ENCODE assay signal across 8 cellular contexts in the genomic region with DNA sequence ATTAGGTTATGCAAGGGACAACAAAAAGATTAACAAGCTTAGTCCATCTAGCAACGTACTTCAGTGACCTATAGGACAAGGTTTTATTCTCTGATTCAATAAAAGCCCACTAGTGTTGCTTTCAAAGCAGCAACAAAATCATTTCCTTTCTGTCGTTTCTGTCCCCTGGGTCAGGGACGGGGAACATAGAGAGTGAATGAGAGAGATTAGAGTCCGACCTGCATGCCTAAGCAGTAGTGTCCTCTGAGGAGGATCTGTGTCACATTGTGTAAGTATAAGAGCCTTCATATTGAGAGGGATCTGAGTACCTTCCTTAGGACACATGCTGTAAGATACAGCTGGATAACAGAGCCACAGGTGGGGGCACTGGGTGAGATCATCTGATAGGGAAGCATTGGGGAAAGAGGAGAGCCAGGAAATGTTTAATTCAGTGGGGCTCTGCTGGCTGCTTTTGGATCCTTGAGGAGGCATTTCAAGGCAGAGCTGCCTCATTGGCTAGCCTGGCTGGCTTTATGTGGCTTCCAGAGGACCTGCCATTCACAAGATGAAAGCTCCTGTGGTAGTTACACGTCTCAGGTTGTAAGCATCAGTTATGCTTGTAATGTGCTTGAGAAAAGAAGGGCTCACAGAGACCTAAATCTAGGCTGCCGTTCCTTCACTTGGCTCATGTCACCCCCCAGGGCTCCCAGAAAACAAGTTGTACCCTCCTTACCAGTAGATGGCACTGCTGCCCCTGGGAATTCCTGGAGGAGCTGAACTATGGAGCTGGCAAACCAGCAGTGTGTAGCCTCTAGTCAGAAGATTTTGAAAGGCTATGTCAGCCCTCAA. TPM values are rescaled to one million over a fixed set of nuclear protein-coding genes. Genes with fewer than 3 reads are reported as not detected.
A peak's percentile ranks its signal among the peaks of the same experiment; 100 is the strongest.
DNase-seq lines count a peak whose midpoint lies in the region; ATAC-seq and TF ChIP-seq lines count a peak whose summit lies in the region.

No MANE protein-coding gene starts in this region.

- no peaks in the 10 kb centered on the region for H4K20me1 ChIP-seq in IMR-90 (ENCODE audit: insufficient read depth, low read length)

- POLR2A ChIA-PET in IMR-90 (lab: Charles Lee; ENCODE audit: unreplicated experiment) = no interaction called here

- no peak overlapping the region for H3K56ac ChIP-seq in IMR-90 (ENCODE audit: extremely low read depth, insufficient read depth, low read length)

- peaks cover 43 to 59% of the 10 kb centered on the region in 2 donors for H3K27me3 Mint-ChIP-seq in stimulated activated naive B cell treated with anti-CD40 and anti-IgM and Interleukin-4, amounts not matched to agents 10 μg/mL and 1 μg/mL and 100 μg/mL, for 72 hours
- peaks cover 38 to 47% of the 10 kb centered on the region in 2 donors for H3K27me3 Mint-ChIP-seq in effector memory CD8-positive, alpha-beta T cell

- intact Hi-C loops in IMR-90 (cut with micrococcal nuclease) = loop anchor here (1.0 to 5.0 kb wide), 5 partner anchors 310 to 531 kb away; partner anchors contain the start of gene CDV3

- peak; percentile 91 for TF ChIP-seq CTCF in IMR-90 (conservative IDR thresholded peaks at IDR 0.05; ENCODE audit: low read depth, low read length)

- no peak overlapping the region for H3K4ac ChIP-seq in IMR-90 (ENCODE audit: low read depth, low read length)

- peak; percentile 54 for DNase-seq in stimulated activated CD4-positive, alpha-beta T cell treated with anti-CD3 and anti-CD28 coated beads, Interleukin-15, amount 100 ng/mL, for 24 hours
- DNase-seq in stimulated activated CD4-positive, alpha-beta T cell treated with anti-CD3 and anti-CD28 coated beads, Interleukin-4, amount 100 ng/mL, for 4 hours = no peak
- DNase-seq in IMR-90 (peak; percentile 71), NOMO-1 treated with dmso at 0.1 percent for 144 hours (lab: John Stamatoyannopoulos, UW; ENCODE audit: unreplicated experiment) (peak; percentile 58), cerebellar nuclear complex (lab: John Stamatoyannopoulos, UW) (peak; percentile 43 to 79), kidney tubule cell (ENCODE audit: low spot score) (peak; percentile 72)
- peak; percentile 15 for DNase-seq in stimulated activated naive B cell treated with anti-CD40 and anti-IgM and Interleukin-4, amounts not matched to agents 10 μg/mL and 1 μg/mL and 100 μg/mL, for 72 hours
- no peak for DNase-seq in effector memory CD8-positive, alpha-beta T cell

- BruUV-seq in IMR-90 (replicated peaks; lab: Mats Ljungman, UMichigan) = no TSS peak

- no peak overlapping the region for H2BK120ac ChIP-seq in IMR-90 (ENCODE audit: low read depth, low read length)

- H2AK5ac ChIP-seq in IMR-90 (ENCODE audit: low read depth, low read length) = no peak overlapping the region

- H3K4me3 ChIP-seq in IMR-90 (ENCODE audit: insufficient read depth, low read depth, low read length) = no peak overlapping the region

- H4K5ac ChIP-seq in IMR-90 (ENCODE audit: low read depth, low read length) = no peak overlapping the region

- H3K9ac ChIP-seq in IMR-90 (ENCODE audit: low read depth, low read length) = no peak overlapping the region

- no peaks in the 10 kb centered on the region for H3K36me3 Mint-ChIP-seq in stimulated activated naive B cell treated with anti-CD40 and anti-IgM and Interleukin-4, amounts not matched to agents 10 μg/mL and 1 μg/mL and 100 μg/mL, for 72 hours
- H3K36me3 Mint-ChIP-seq in effector memory CD8-positive, alpha-beta T cell (ENCODE audit: insufficient read depth) = no peaks in the 10 kb centered on the region

- no peak overlapping the region for H3K27ac ChIP-seq in IMR-90 (ENCODE audit: insufficient read depth, low read length)

- H3K4me1 Mint-ChIP-seq in stimulated activated naive B cell treated with anti-CD40 and anti-IgM and Interleukin-4, amounts not matched to agents 10 μg/mL and 1 μg/mL and 100 μg/mL, for 72 hours = peaks cover 6 to 11% of the 10 kb centered on the region in 2 donors
- no peaks in the 10 kb centered on the region for H3K4me1 Mint-ChIP-seq in effector memory CD8-positive, alpha-beta T cell (ENCODE audit: low read depth in 2 of 2)

- TF ChIP-seq POLR2A in IMR-90 (IDR thresholded peaks at IDR 0.05; ENCODE audit: low read depth, low read length) = no peak

- no peak overlapping the region for H3K4me2 ChIP-seq in IMR-90 (ENCODE audit: low read depth, low read length)

- H3K23ac ChIP-seq in IMR-90 (ENCODE audit: low read depth, low read length) = no peak overlapping the region

- dilution Hi-C loops in IMR-90 (cut with HindIII; ENCODE audit: low sequenced_read_pairs, unreplicated experiment) = no loop called here

- no peak overlapping the region for H3K27ac Mint-ChIP-seq in stimulated activated naive B cell treated with anti-CD40 and anti-IgM and Interleukin-4, amounts not matched to agents 10 μg/mL and 1 μg/mL and 100 μg/mL, for 72 hours
- no peak overlapping the region for H3K27ac Mint-ChIP-seq in effector memory CD8-positive, alpha-beta T cell

- no peak overlapping the region for H2BK5ac ChIP-seq in IMR-90 (ENCODE audit: low read depth, low read length, poor library complexity, severe bottlenecking)

- no peak overlapping the region for H3K4me3 Mint-ChIP-seq in stimulated activated naive B cell treated with anti-CD40 and anti-IgM and Interleukin-4, amounts not matched to agents 10 μg/mL and 1 μg/mL and 100 μg/mL, for 72 hours
- H3K4me3 Mint-ChIP-seq in effector memory CD8-positive, alpha-beta T cell = no peak overlapping the region

- no peak overlapping the region for H2BK15ac ChIP-seq in IMR-90 (ENCODE audit: low read depth, low read length)

- H4K91ac ChIP-seq in IMR-90 (ENCODE audit: insufficient read depth, low read depth, low read length) = no peak overlapping the region

- no peaks in the 10 kb centered on the region for H3K36me3 ChIP-seq in IMR-90 (ENCODE audit: control insufficient read depth, insufficient read depth, low read length)

- H3K79me1 ChIP-seq in IMR-90 (ENCODE audit: low read depth in 1 of 2, low read length in 2 of 2) = no peaks in the 10 kb centered on the region

- no peak overlapping the region for H4K8ac ChIP-seq in IMR-90 (ENCODE audit: low read depth in 2 of 2, low read length in 2 of 2)

- H3K14ac ChIP-seq in IMR-90 (replicated peaks; ENCODE audit: low read depth, low read length) = no peak overlapping the region

- CTCF ChIA-PET in IMR-90 (lab: Yijun Ruan, JAX) = interaction anchor here (0.6 to 2.2 kb wide), 21 partner anchors 8 to 479 kb away, joined by 3 to 23 read pairs (median 4); no protein-coding TSS in a partner anchor

- no peak overlapping the region for H3K18ac ChIP-seq in IMR-90 (ENCODE audit: low read depth, low read length)

- no peaks in the 10 kb centered on the region for H3K4me1 ChIP-seq in IMR-90 (ENCODE audit: control insufficient read depth, insufficient read depth, low read length)

- in situ Hi-C loops in IMR-90 (cut with MboI; ENCODE audit: low sequenced_read_pairs) = loop anchor here (5.0 to 25.0 kb wide), 3 partner anchors 304 to 384 kb away; no protein-coding TSS in a partner anchor

- H2AFZ ChIP-seq in IMR-90 (replicated peaks; ENCODE audit: low read length, poor library complexity) = peak overlapping the region; percentile 56

- H3K9me3 ChIP-seq in IMR-90 (ENCODE audit: control insufficient read depth, insufficient read depth, low read length) = no peaks in the 10 kb centered on the region

- peaks cover 0 to 1% of the 10 kb centered on the region in 2 donors for H3K9me3 Mint-ChIP-seq in stimulated activated naive B cell treated with anti-CD40 and anti-IgM and Interleukin-4, amounts not matched to agents 10 μg/mL and 1 μg/mL and 100 μg/mL, for 72 hours
- H3K9me3 Mint-ChIP-seq in effector memory CD8-positive, alpha-beta T cell = no peaks in the 10 kb centered on the region

- H3K9me1 ChIP-seq in IMR-90 (ENCODE audit: insufficient read depth, low read length) = peaks cover 4% of the 10 kb centered on the region; the same call in 1 of the 2 replicates

- no CpG with 5 or more reads among the region's 6 CpGs for WGBS in IMR-90 (ENCODE audit: extremely low coverage in 2 of 2, insufficient read length in 1 of 2), 2 experiments

- H2AK9ac ChIP-seq in IMR-90 (replicated peaks; ENCODE audit: low read depth, low read length, poor library complexity) = no peak overlapping the region

- H3K27me3 ChIP-seq in IMR-90 (ENCODE audit: control insufficient read depth, insufficient read depth, low read length) = peaks cover 21% of the 10 kb centered on the region

- ATAC-seq in IMR-90 (ENCODE audit: low read depth) = peak; percentile 92
- ATAC-seq in stimulated activated naive B cell treated with anti-CD40 and anti-IgM and Interleukin-4, amounts not matched to agents 10 μg/mL and 1 μg/mL and 100 μg/mL, for 72 hours (replicated peaks) = peak; percentile 50 to 68
- ATAC-seq in effector memory CD8-positive, alpha-beta T cell (replicated peaks) = no peak

- TF ChIP-seq RAD21 in IMR-90 (IDR thresholded peaks at IDR 0.05; ENCODE audit: low read length) = peak; percentile 94

- H2BK20ac ChIP-seq in IMR-90 (ENCODE audit: low read depth, low read length) = no peak overlapping the region

TF ChIP-seq in IMR-90, 13 proteins besides CTCF, POLR2A, EP300 and RAD21:
- no peak for TF ChIP-seq NFE2L2 (IDR thresholded peaks at IDR 0.05; ENCODE audit: low read depth, low read length)
- no peak for TF ChIP-seq FOS (IDR thresholded peaks at IDR 0.05; ENCODE audit: low read depth, low read length)
- peak; percentile 92 for TF ChIP-seq SMC3 (IDR thresholded peaks at IDR 0.05; ENCODE audit: low read depth, low read length)

RNA-seq across cellular contexts. Expression of gene TMEM108, which starts 2.7 kb away (rescaled TPM):
- total RNA-seq in IMR-90 (2012; rRNA removed) = 0.18 and 0.28 TPM in 2 replicates
- polyA plus RNA-seq in IMR-90 (2012; rRNA removed) = 2.2 and 2.7 TPM in 2 replicates
- 1.7 and 2.6 TPM in 2 replicates for polyA plus RNA-seq in IMR-90 (2012; cell fraction: cytosol; rRNA removed)
- polyA plus RNA-seq in IMR-90 (2012; cell fraction: nucleus; rRNA removed; ENCODE audit: low replicate concordance) = 1.3 and 1.6 TPM in 2 replicates

Comparison
In these comparisons a context has a peak if more than half of its experiments do, and no peak if none do; other contexts are left out.
1. DNase-seq: peak in stimulated activated CD4-positive, alpha-beta T cell treated with anti-CD3 and anti-CD28 coated beads, Interleukin-15, amount 100 ng/mL, for 24 hours (single experiment), IMR-90 (single experiment), NOMO-1 treated with dmso at 0.1 percent for 144 hours (single experiment), cerebellar nuclear complex (2 of 2), kidney tubule cell (single experiment) and stimulated activated naive B cell treated with anti-CD40 and anti-IgM and Interleukin-4, amounts not matched to agents 10 μg/mL and 1 μg/mL and 100 μg/mL, for 72 hours (single experiment); none in stimulated activated CD4-positive, alpha-beta T cell treated with anti-CD3 and anti-CD28 coated beads, Interleukin-4, amount 100 ng/mL, for 4 hours (0 of 2) and effector memory CD8-positive, alpha-beta T cell (0 of 3).